In the genomic region with DNA sequence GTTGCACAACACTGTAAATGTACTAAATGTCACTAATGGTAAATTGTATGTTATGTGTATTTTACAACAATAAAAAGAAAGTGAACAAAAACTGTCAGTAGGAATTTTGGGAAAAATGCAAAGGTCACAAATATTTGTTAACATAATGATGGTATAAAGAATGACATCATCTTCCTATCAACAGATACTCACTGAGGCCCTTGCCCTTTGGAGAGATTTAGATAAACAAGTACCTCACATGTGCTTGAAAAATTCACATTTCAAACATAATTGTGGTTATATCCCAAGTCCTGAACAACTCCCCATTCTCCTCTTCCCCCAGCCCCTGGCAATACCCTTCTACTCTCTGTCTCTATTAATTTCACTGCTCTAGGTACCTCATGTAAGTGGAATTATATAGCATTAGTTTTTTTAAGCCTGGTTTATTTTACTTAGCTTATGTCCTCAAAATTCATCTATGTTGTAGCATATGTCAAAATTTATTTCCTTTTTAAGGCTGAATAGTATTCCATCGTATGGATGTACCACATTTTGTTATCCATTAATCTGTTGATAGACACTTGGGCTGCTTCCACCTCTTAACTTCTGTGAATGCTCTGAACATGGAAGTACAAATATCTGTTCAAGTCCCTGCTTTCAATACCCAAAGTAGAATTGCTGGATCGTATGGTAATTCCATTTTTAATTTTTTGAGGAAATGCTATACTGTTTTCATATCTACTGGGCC, we compare ENCODE assay signal across 22 cellular contexts.
"Had no signal": no experiment of that assay in that cellular context is flagged by ENCODE, and none has a peak within 500 bp of the region (broad histone marks: within the 10 kb centered on the region; RNA-seq: fewer than 3 reads in every experiment).

No MANE protein-coding gene starts in this region.

- H3K27me3 ChIP-seq: dorsolateral prefrontal cortex, heart left ventricle, neutrophil, sigmoid colon, stomach, transverse colon had no signal

- FAIRE-seq: frontal cortex, islet of Langerhans had no signal

- DNase-seq: cortex of kidney; dorsolateral prefrontal cortex; effector CD8-positive, alpha-beta T cell; heart left ventricle; hippocampal formation; kidney glomerular epithelial cell; mammary epithelial cell; mucosa of descending colon; naive thymus-derived CD8-positive, alpha-beta T cell; posterior cingulate gyrus; sigmoid colon; stimulated activated CD4-positive, alpha-beta T cell treated with anti-CD3 and anti-CD28 coated beads, Interleukin-2, amount 100 ng/mL, for 24 hours; stimulated activated CD4-positive, alpha-beta T cell treated with anti-CD3 and anti-CD28 coated beads, Interleukin-4, amount 100 ng/mL, for 4 hours; stimulated activated naive B cell treated with anti-CD40 and anti-IgM and Interleukin-4, amounts not matched to agents 10 μg/mL and 1 μg/mL and 100 μg/mL, for 72 hours; stomach; substantia nigra; transverse colon had no signal

- H3K9me3 ChIP-seq: mucosa of descending colon, neutrophil, stomach, thoracic aorta, transverse colon had no signal

- H3K4me3 ChIP-seq: dorsolateral prefrontal cortex, heart left ventricle, mucosa of descending colon, sigmoid colon, skin epidermis, stomach, thoracic aorta, transverse colon had no signal

- H3K27ac ChIP-seq: dorsolateral prefrontal cortex, heart left ventricle, neutrophil, sigmoid colon, skin epidermis, stomach, thoracic aorta, transverse colon had no signal

- ATAC-seq: heart left ventricle; mucosa of descending colon; naive thymus-derived CD8-positive, alpha-beta T cell; stimulated activated naive B cell treated with anti-CD40 and anti-IgM and Interleukin-4, amounts not matched to agents 10 μg/mL and 1 μg/mL and 100 μg/mL, for 72 hours had no signal

- H3K36me3 ChIP-seq: heart left ventricle, neutrophil, sigmoid colon, thoracic aorta, transverse colon had no signal

- H3K4me1 ChIP-seq: heart left ventricle, transverse colon had no signal
